In the genomic region with DNA sequence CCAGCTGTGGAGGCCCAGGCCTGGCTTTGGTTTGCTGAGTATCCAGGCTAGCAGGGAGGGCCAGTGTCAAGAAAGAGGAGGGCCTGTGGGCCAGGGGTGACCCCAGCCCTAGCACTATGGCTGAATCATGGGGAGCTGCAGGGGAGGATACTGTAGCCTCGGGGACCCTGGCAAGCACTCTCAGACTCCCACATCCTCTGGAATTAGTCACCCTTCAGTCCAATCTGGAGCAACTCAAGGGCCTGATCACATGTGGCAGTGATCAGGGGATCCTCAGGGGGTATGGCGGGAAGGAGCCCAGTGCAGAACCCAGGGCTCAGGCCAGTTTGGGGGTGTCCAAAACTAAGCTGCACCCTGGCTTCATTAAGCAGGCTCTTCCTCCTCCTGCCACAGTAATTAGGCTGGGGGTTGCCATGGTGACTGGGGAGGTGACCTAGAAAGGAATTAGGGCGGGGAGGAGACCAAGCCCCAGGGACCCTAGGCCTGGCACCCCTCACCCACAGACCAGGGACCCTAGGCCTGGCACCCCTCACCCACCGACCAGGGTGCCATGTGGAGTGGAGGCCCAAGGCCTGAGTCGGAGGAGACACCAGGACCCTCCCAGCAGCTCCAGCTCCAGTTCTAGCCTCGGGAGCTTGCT, we compare ENCODE assay signal across 18 cellular contexts. TPM values are rescaled to one million over a fixed set of nuclear protein-coding genes. Genes with fewer than 3 reads are reported as not detected.
DNase-seq lines count a peak whose midpoint lies in the region; ATAC-seq and TF ChIP-seq lines count a peak whose summit lies in the region.
"Had no signal": no experiment of that assay in that cellular context is flagged by ENCODE, and none has a peak within 500 bp of the region (broad histone marks: within the 10 kb centered on the region; RNA-seq: fewer than 3 reads in every experiment).

No MANE protein-coding gene starts in this region.

- H3K36me3 ChIP-seq in mucosa of descending colon (ENCODE audit: low read depth), result no peaks in the 10 kb centered on the region
- H3K36me3 ChIP-seq: transverse colon had no signal

- TF ChIP-seq CTCF in RWPE1 (conservative IDR thresholded peaks at IDR 0.05; ENCODE audit: low read depth), result no peak
- no peak for TF ChIP-seq CTCF in mucosa of descending colon (IDR thresholded peaks at IDR 0.05)

- no peaks in the 10 kb centered on the region for H3K9me3 ChIP-seq in mucosa of descending colon
- H3K9me3 ChIP-seq: body of pancreas, transverse colon had no signal

- intact Hi-C loops in mucosa of descending colon (cut with DNase I, micrococcal nuclease), result no loop called here

- CTCF ChIA-PET in RWPE1 (lab: Yijun Ruan, JAX), result interaction anchor here (0.8 to 1.1 kb wide), 2 partner anchors 24 to 78 kb away, joined by 4 to 5 read pairs; no protein-coding TSS in a partner anchor

- DNase-seq in G401 (ENCODE audit: low spot score) (peak; percentile 34), RWPE1 (ENCODE audit: low spot score) (no peak), fibroblast of gingiva (ENCODE audit: low read depth) (peak; percentile 66), retina (peak; percentile 58), SW480 (ENCODE audit: low spot score) (no peak), NCI-H2171 (lab: John Stamatoyannopoulos, UW) (no peak), mucosa of descending colon (no peak), mucosa of gallbladder (ENCODE audit: low spot score) (no peak)
- DNase-seq: activated CD4-positive, alpha-beta memory T cell treated with anti-CD3 and anti-CD28 coated beads, Interleukin-2, amount 10 ng/mL, durations not matched to agents 7 days and 5 days; activated effector memory CD4-positive, alpha-beta T cell treated with anti-CD3 and anti-CD28 coated beads, Interleukin-2, amount 50 U/mL, for 16 hours; body of pancreas; effector CD4-positive, alpha-beta T cell; NCI-H1105 treated with DMSO at 0.1 percent for 48 hours; transverse colon had no signal

- ATAC-seq in mucosa of descending colon, result no peak
- ATAC-seq: body of pancreas had no signal

- POLR2A ChIA-PET in RWPE1 (lab: Yijun Ruan, JAX; ENCODE audit: low non-redundant PET), result interaction anchor here (1.0 kb wide), 1 partner anchor 84 kb away, joined by 3 read pairs; a partner anchor contains a TSS

- H3K4me1 ChIP-seq in mucosa of descending colon (ENCODE audit: low read depth), result no peaks in the 10 kb centered on the region
- H3K4me1 ChIP-seq: body of pancreas, transverse colon had no signal

- H3K27ac ChIP-seq in RWPE1, result peak overlapping the region; percentile 24
- H3K27ac ChIP-seq: body of pancreas, transverse colon had no signal

- no peak overlapping the region for H3K4me3 ChIP-seq in mucosa of descending colon
- H3K4me3 ChIP-seq: body of pancreas, SK-N-MC, transverse colon had no signal

- in situ Hi-C loops in G401 (cut with HindIII; ENCODE audit: low sequenced_read_pairs), result no loop called here

RNA-seq across cellular contexts. Expression of a gene that starts 5.8 kb away (rescaled TPM):
- total RNA-seq in G401 (2014; rRNA removed; shearing (Covaris generic)), result 5.5 and 6.8 TPM in 2 replicates
- total RNA-seq in mucosa of descending colon, result 10 to 100 TPM in 1 of 3 donors, 1 to 10 TPM in 2; 2.9 to 38.0 (median 6.7) TPM
- 35.2 TPM for total RNA-seq in mucosa of gallbladder

RNA-seq across cellular contexts. Expression of a gene that starts 6.7 kb away (rescaled TPM):
- not detected in 2 replicates for total RNA-seq in G401 (2014; rRNA removed; shearing (Covaris generic))
- total RNA-seq in mucosa of descending colon (not detected), mucosa of gallbladder (not detected)
- total RNA-seq: activated CD4-positive, alpha-beta memory T cell treated with anti-CD3 and anti-CD28 coated beads, Interleukin-2, amount 10 ng/mL, durations not matched to agents 7 days and 5 days; body of pancreas; CD4-positive, alpha-beta memory T cell; kidney epithelial cell; renal cortical epithelial cell; transverse colon had no signal

RNA-seq across cellular contexts. Expression of a gene that starts 9.6 kb away (rescaled TPM):
- total RNA-seq in G401 (2014; rRNA removed; shearing (Covaris generic)), result 200 and 369 TPM in 2 replicates
- total RNA-seq in mucosa of descending colon (10 to 100 TPM; 51.9 to 85.1 (median 64.9) TPM), mucosa of gallbladder (67.5 TPM)

RNA-seq across cellular contexts. Expression of a gene that starts 11.9 kb away (rescaled TPM):
- total RNA-seq in G401 (2014; rRNA removed; shearing (Covaris generic)), result not detected in 2 replicates
- not detected for total RNA-seq in mucosa of descending colon
- total RNA-seq in mucosa of gallbladder, result not detected
- total RNA-seq: activated CD4-positive, alpha-beta memory T cell treated with anti-CD3 and anti-CD28 coated beads, Interleukin-2, amount 10 ng/mL, durations not matched to agents 7 days and 5 days; body of pancreas; CD4-positive, alpha-beta memory T cell; kidney epithelial cell; renal cortical epithelial cell; transverse colon had no signal

RNA-seq across cellular contexts. Expression of a gene that starts 15.2 kb away (rescaled TPM):
- not detected in 2 replicates for total RNA-seq in G401 (2014; rRNA removed; shearing (Covaris generic))
- total RNA-seq in mucosa of descending colon (not detected), mucosa of gallbladder (not detected)
- total RNA-seq: activated CD4-positive, alpha-beta memory T cell treated with anti-CD3 and anti-CD28 coated beads, Interleukin-2, amount 10 ng/mL, durations not matched to agents 7 days and 5 days; body of pancreas; CD4-positive, alpha-beta memory T cell; kidney epithelial cell; renal cortical epithelial cell; transverse colon had no signal

Comparison
In these comparisons a context has a peak if more than half of its experiments do, and no peak if none do; other contexts are left out.
1. DNase-seq: peak in G401 (single experiment), fibroblast of gingiva (single experiment) and retina (single experiment); none in RWPE1 (single experiment), SW480 (single experiment), NCI-H2171 (single experiment), mucosa of descending colon (0 of 3) and mucosa of gallbladder (single experiment).